ENCODE assay signal across 1 cellular context in the genomic region with DNA sequence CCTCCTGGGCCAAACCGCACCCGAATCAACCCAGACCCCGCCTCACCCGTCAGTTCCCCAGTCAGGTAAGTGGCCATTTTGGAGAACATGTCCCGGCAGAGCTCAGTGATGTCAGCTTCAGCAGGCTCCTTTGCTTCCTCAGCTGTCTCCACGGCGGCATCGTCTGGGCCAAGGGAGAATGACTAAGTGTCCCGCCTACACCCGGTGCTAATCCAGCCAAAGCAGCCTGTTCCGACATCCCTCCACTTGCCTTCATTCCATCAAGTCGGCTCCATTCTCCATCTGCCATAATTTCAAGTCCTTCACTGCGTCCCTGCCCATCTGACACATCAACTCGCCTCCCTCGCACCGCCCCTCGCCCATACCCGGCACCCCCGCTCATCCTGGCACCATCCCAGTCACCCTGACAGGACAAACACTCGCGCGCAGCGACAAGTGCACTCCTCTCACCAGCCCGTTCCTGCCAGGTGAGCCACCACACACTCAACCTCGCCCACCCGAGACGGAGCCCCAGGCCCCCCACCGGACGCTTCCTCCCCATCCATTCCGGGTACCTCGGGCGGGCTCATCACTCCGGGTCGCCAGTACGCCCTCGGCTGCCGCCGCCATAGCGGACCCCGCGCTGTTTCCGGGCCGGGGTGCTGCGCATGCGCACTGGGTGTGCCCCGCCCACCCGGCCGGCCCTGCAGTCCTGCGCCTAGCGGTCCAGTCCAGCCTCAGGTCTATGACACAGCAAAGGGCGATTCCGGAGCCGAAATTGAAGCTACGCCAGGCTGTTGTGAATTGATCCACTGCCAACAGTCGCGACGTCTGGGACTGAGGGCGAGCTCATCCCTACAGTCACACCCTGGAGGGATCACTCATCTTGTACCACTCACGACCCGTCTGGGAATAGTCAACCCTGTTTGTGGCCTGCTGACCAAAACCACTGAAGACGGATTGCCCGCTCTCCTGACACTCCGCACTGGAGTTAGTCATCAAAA.
TF ChIP-seq lines count a peak whose summit lies in the region.

A gene (minus strand): TSS at position 630 of the 983 bp plus-strand sequence. CDS start 21 bp downstream, at position 609.

TF ChIP-seq in SK-N-SH, 30 proteins besides CTCF, POLR2A, EP300 and RAD21 (continued from another document):
- TF ChIP-seq, protein P1, sequence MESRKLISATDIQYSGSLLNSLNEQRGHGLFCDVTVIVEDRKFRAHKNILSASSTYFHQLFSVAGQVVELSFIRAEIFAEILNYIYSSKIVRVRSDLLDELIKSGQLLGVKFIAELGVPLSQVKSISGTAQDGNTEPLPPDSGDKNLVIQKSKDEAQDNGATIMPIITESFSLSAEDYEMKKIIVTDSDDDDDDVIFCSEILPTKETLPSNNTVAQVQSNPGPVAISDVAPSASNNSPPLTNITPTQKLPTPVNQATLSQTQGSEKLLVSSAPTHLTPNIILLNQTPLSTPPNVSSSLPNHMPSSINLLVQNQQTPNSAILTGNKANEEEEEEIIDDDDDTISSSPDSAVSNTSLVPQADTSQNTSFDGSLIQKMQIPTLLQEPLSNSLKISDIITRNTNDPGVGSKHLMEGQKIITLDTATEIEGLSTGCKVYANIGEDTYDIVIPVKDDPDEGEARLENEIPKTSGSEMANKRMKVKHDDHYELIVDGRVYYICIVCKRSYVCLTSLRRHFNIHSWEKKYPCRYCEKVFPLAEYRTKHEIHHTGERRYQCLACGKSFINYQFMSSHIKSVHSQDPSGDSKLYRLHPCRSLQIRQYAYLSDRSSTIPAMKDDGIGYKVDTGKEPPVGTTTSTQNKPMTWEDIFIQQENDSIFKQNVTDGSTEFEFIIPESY (IDR thresholded peaks at IDR 0.05; ENCODE audit: borderline replicate concordance, low read depth): no peak
- TF ChIP-seq TCF12 (IDR thresholded peaks at IDR 0.05): no peak
- peak; percentile 90 for TF ChIP-seq TAF1 (IDR thresholded peaks at IDR 0.05; ENCODE audit: borderline replicate concordance, low read depth, low read length)
- TF ChIP-seq, protein P2, sequence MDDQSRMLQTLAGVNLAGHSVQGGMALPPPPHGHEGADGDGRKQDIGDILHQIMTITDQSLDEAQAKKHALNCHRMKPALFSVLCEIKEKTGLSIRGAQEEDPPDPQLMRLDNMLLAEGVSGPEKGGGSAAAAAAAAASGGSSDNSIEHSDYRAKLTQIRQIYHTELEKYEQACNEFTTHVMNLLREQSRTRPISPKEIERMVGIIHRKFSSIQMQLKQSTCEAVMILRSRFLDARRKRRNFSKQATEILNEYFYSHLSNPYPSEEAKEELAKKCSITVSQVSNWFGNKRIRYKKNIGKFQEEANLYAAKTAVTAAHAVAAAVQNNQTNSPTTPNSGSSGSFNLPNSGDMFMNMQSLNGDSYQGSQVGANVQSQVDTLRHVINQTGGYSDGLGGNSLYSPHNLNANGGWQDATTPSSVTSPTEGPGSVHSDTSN (IDR thresholded peaks at IDR 0.05): no peak; the same call in 1 of the 2 replicates
- no peak for TF ChIP-seq RFX5 (IDR thresholded peaks at IDR 0.05; ENCODE audit: low read length)
- TF ChIP-seq, protein P3, sequence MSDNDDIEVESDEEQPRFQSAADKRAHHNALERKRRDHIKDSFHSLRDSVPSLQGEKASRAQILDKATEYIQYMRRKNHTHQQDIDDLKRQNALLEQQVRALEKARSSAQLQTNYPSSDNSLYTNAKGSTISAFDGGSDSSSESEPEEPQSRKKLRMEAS (IDR thresholded peaks at IDR 0.05; ENCODE audit: low read depth): peak; percentile 67; the same call in 1 of the 2 replicates
- TF ChIP-seq, protein P4, sequence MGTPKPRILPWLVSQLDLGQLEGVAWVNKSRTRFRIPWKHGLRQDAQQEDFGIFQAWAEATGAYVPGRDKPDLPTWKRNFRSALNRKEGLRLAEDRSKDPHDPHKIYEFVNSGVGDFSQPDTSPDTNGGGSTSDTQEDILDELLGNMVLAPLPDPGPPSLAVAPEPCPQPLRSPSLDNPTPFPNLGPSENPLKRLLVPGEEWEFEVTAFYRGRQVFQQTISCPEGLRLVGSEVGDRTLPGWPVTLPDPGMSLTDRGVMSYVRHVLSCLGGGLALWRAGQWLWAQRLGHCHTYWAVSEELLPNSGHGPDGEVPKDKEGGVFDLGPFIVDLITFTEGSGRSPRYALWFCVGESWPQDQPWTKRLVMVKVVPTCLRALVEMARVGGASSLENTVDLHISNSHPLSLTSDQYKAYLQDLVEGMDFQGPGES (IDR thresholded peaks at IDR 0.05; ENCODE audit: low read depth, low read length): no peak
- TF ChIP-seq GATA2 (CRISPR knock-in tag; IDR thresholded peaks at IDR 0.05): no peak
- TF ChIP-seq RXRA (IDR thresholded peaks at IDR 0.05; ENCODE audit: borderline replicate concordance, low read depth): no peak
- no peak for TF ChIP-seq FOSL2 (IDR thresholded peaks at IDR 0.05; ENCODE audit: borderline replicate concordance, low read depth)
- peak; percentile 94 for TF ChIP-seq MXI1 (IDR thresholded peaks at IDR 0.05; ENCODE audit: low read depth, low read length)
